Comparison of ENCODE assay signal across 17 cellular contexts in the genomic region with DNA sequence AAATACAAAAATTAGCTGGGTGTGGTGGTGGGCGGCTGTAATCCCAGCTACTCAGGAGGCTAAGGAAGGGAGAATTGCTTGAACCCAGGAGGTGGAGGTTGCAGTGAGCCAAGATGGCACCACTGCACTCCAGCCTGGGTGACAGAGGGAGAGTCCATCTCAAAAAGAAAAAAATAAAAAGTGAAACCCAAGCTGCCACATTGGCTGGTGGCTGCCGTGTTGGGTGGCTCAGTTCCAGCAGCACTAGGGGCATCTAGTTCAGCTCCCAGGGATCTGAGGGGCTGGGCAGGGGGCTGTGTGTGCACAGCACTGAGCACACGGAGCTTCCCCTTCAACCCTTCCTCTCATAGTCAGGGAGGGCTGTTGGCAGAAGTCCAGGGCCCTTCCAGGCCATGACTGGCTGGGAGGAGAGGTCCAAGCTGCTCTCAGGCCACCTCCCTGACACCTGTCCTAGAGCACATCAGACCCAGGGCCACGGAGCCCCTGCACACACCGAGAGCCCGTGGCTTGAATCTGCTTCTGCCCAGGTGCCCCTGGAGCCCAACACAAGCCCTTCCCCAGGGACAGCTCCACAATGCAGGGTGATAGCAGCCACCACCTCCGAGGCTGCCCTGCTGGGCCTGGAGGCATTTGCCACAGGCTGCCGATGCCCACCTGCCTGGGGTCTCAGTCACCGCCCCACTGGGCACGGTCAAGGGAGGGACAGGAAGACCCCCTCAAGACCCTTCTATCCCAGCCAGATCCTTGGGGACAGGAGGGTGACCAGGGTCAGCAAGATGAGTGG. TPM values are rescaled to one million over a fixed set of nuclear protein-coding genes. Genes with fewer than 3 reads are reported as not detected.
DNase-seq lines count a peak whose midpoint lies in the region; ATAC-seq, FAIRE-seq and TF ChIP-seq lines count a peak whose summit lies in the region.
"Had no signal": no experiment of that assay in that cellular context is flagged by ENCODE, and none has a peak within 500 bp of the region (broad histone marks: within the 10 kb centered on the region; RNA-seq: fewer than 3 reads in every experiment).

No MANE protein-coding gene starts in this region.

- H3K4me3 ChIP-seq in IMR-90 (ENCODE audit: insufficient read depth, low read depth, low read length): no peak overlapping the region
- H3K4me3 ChIP-seq in K562: no peak overlapping the region
- H3K4me3 ChIP-seq: A549, GM23248 had no signal

- no peaks in the 10 kb centered on the region for H3K79me2 ChIP-seq in K562 (ENCODE audit: control insufficient read depth, insufficient read depth, low read length)

- TF ChIP-seq POLR2A in IMR-90 (IDR thresholded peaks at IDR 0.05; ENCODE audit: low read depth, low read length): no peak
- TF ChIP-seq POLR2A in K562 (conservative IDR thresholded peaks at IDR 0.05): no peak

- no peak overlapping the region for H3K14ac ChIP-seq in IMR-90 (replicated peaks; ENCODE audit: low read depth, low read length)

- H4K20me1 ChIP-seq in IMR-90 (ENCODE audit: insufficient read depth, low read length): no peaks in the 10 kb centered on the region
- peaks cover 8% of the 10 kb centered on the region for H4K20me1 ChIP-seq in K562 (replicated peaks; ENCODE audit: control insufficient read depth, insufficient read depth, low read length)

- BruUV-seq in IMR-90 (replicated peaks; lab: Mats Ljungman, UMichigan): no TSS peak
- BruUV-seq in K562 (replicated peaks; lab: Mats Ljungman, UMichigan): no TSS peak

- H2BK120ac ChIP-seq in IMR-90 (ENCODE audit: low read depth, low read length): no peak overlapping the region

- TF ChIP-seq CTCF in IMR-90 (conservative IDR thresholded peaks at IDR 0.05; ENCODE audit: low read depth, low read length) (no peak), K562 (IDR thresholded peaks at IDR 0.05 in 2 of 3, conservative IDR thresholded peaks at IDR 0.05 in 1 of 3; ENCODE audit: insufficient read depth in 2 of 3, low read depth in 1 of 3, low read length in 3 of 3) (no peak)

- no peak for FAIRE-seq in K562 (lab: Jason Lieb, UNC)
- FAIRE-seq: A549, G401.6, GM12891, H54 had no signal

- dilution Hi-C loops in IMR-90 (cut with HindIII; ENCODE audit: low sequenced_read_pairs, unreplicated experiment): no loop called here

- H3K4me2 ChIP-seq in IMR-90 (ENCODE audit: low read depth, low read length) (no peak overlapping the region), K562 (ENCODE audit: insufficient read depth, low read length) (no peak overlapping the region)
- H3K4me2 ChIP-seq: A549 had no signal

- no peak overlapping the region for H3K18ac ChIP-seq in IMR-90 (ENCODE audit: low read depth, low read length)

- no peak overlapping the region for H4K5ac ChIP-seq in IMR-90 (ENCODE audit: low read depth, low read length)

- H2BK20ac ChIP-seq in IMR-90 (ENCODE audit: low read depth, low read length): no peak overlapping the region

- H2BK5ac ChIP-seq in IMR-90 (ENCODE audit: low read depth, low read length, poor library complexity, severe bottlenecking): no peak overlapping the region

- no peaks in the 10 kb centered on the region for H3K79me1 ChIP-seq in IMR-90 (ENCODE audit: low read depth in 1 of 2, low read length in 2 of 2)

- in situ Hi-C loops in IMR-90 (cut with MboI; ENCODE audit: low sequenced_read_pairs) (loop anchor here (10.0 kb wide), 1 partner anchor 317 kb away; no protein-coding TSS in a partner anchor), K562 (cut with MboI) (loop anchor here (10.0 kb wide), 1 partner anchor 227 kb away; no protein-coding TSS in a partner anchor)

- no peak overlapping the region for H3K23ac ChIP-seq in IMR-90 (ENCODE audit: low read depth, low read length)

- H3K56ac ChIP-seq in IMR-90 (ENCODE audit: extremely low read depth, insufficient read depth, low read length): no peak overlapping the region

- no peaks in the 10 kb centered on the region for H3K4me1 ChIP-seq in IMR-90 (ENCODE audit: control insufficient read depth, insufficient read depth, low read length)
- H3K4me1 ChIP-seq in K562 (replicated peaks in 1 of 2; ENCODE audit: control insufficient read depth in 2 of 2, insufficient read depth in 2 of 2, low read length in 2 of 2): peaks cover 0 to 18% of the 10 kb centered on the region in 2 experiments; a peak in 2 of 5 replicates
- H3K4me1 ChIP-seq: A549, BE2C, Caco-2 had no signal

- no peak overlapping the region for H4K8ac ChIP-seq in IMR-90 (ENCODE audit: low read depth in 2 of 2, low read length in 2 of 2)

- CTCF ChIA-PET in IMR-90 (lab: Yijun Ruan, JAX): no interaction called here
- CTCF ChIA-PET in K562 (lab: Yijun Ruan, JAX; ENCODE audit: low intra/inter-chr PET ratio): no interaction called here

- no peak overlapping the region for H2AK5ac ChIP-seq in IMR-90 (ENCODE audit: low read depth, low read length)

- peaks cover 5% of the 10 kb centered on the region; the same call in 1 of the 2 replicates for H3K27me3 ChIP-seq in IMR-90 (ENCODE audit: control insufficient read depth, insufficient read depth, low read length)
- H3K27me3 ChIP-seq in K562 (ENCODE audit: control insufficient read depth in 2 of 2, insufficient read depth in 2 of 2, low read length in 2 of 2): peaks cover 7 to 33% of the 10 kb centered on the region in 2 experiments; a peak in 4 of 5 replicates
- H3K27me3 ChIP-seq: BE2C had no signal

- no peak overlapping the region for H3K9ac ChIP-seq in IMR-90 (ENCODE audit: low read depth, low read length)
- peak overlapping the region in 1 of 2 experiments; percentile 1; a peak in 1 of 4 replicates for H3K9ac ChIP-seq in K562 (ENCODE audit: insufficient read depth in 1 of 2, low read depth in 2 of 2, low read length in 2 of 2)
- H3K9ac ChIP-seq: GM23248 had no signal

- H3K9me1 ChIP-seq in IMR-90 (ENCODE audit: insufficient read depth, low read length) (peaks cover 5% of the 10 kb centered on the region), K562 (ENCODE audit: control insufficient read depth, insufficient read depth, low read length) (peaks cover 4% of the 10 kb centered on the region)

- H3K4ac ChIP-seq in IMR-90 (ENCODE audit: low read depth, low read length): no peak overlapping the region

- H3K36me3 ChIP-seq in IMR-90 (ENCODE audit: control insufficient read depth, insufficient read depth, low read length): no peaks in the 10 kb centered on the region
- H3K36me3 ChIP-seq in K562 (ENCODE audit: control insufficient read depth, insufficient read depth, low read length): no peaks in the 10 kb centered on the region
- H3K36me3 ChIP-seq: BE2C had no signal

- POLR2A ChIA-PET in IMR-90 (lab: Charles Lee; ENCODE audit: unreplicated experiment) (no interaction called here), K562 (lab: Yijun Ruan, JAX) (interaction anchor here (1.4 kb wide), 1 partner anchor 242 kb away, joined by 4 read pairs; a partner anchor contains a TSS)

- H3K9me3 ChIP-seq in IMR-90 (ENCODE audit: control insufficient read depth, insufficient read depth, low read length) (no peaks in the 10 kb centered on the region), K562 (replicated peaks; ENCODE audit: control insufficient read depth, insufficient read depth, low read depth, low read length) (no peaks in the 10 kb centered on the region)
- H3K9me3 ChIP-seq: A549, BE2C, Caco-2 had no signal

- H3K27ac ChIP-seq in IMR-90 (ENCODE audit: insufficient read depth, low read length) (no peak overlapping the region), K562 (ENCODE audit: extremely low read depth, low read depth, low read length) (no peak overlapping the region)
- H3K27ac ChIP-seq: A549, C4-2B, GM23248 had no signal

- TF ChIP-seq EP300 in K562 (IDR thresholded peaks at IDR 0.05; ENCODE audit: low read length): no peak

- no peak overlapping the region for H4K91ac ChIP-seq in IMR-90 (ENCODE audit: insufficient read depth, low read depth, low read length)

- 83% methylated on average over 1 of the region's 10 CpGs; no CpG with 5 or more reads in 1 of the 2 experiments for WGBS in IMR-90 (ENCODE audit: extremely low coverage in 2 of 2, insufficient read length in 1 of 2), 2 experiments
- 7% methylated on average over 9 of the region's 10 CpGs for WGBS in K562 (ENCODE audit: insufficient coverage, low coverage, missing lambda C conversion rate)

- ATAC-seq in IMR-90 (ENCODE audit: low read depth): no peak
- no peak for ATAC-seq in K562
- ATAC-seq: A549; CD8-positive, alpha-beta T cell; HCT116 had no signal

- DNase-seq in NCI-H2196 (lab: John Stamatoyannopoulos, UW; ENCODE audit: unreplicated experiment): peak; percentile 14
- DNase-seq in NCI-H2196 treated with DMSO at 0.1 percent for 48 hours (lab: John Stamatoyannopoulos, UW; ENCODE audit: unreplicated experiment): no peak
- DNase-seq in IMR-90: no peak
- DNase-seq in K562 (ENCODE audit: extremely low read depth in 1 of 4, low spot score in 3 of 4): no peak
- no peak for DNase-seq in DMS53 treated with DMSO at 0.1 percent for 48 hours (lab: John Stamatoyannopoulos, UW; ENCODE audit: unreplicated experiment)
- DNase-seq in ureter (ENCODE audit: low spot score): no peak
- DNase-seq: BE2C; Caco-2; CD8-positive, alpha-beta T cell; EL; GM23248 had no signal

- H2AFZ ChIP-seq in IMR-90 (replicated peaks; ENCODE audit: low read length, poor library complexity) (no peak overlapping the region), K562 (ENCODE audit: low read depth, low read length) (no peak overlapping the region)
- H2AFZ ChIP-seq: GM23248 had no signal

- intact Hi-C loops in IMR-90 (cut with micrococcal nuclease) (no loop called here), K562 (cut with micrococcal nuclease) (no loop called here)

- H2BK15ac ChIP-seq in IMR-90 (ENCODE audit: low read depth, low read length): no peak overlapping the region

- H2AK9ac ChIP-seq in IMR-90 (replicated peaks; ENCODE audit: low read depth, low read length, poor library complexity): peak overlapping the region; percentile 28

- TF ChIP-seq RAD21 in IMR-90 (IDR thresholded peaks at IDR 0.05; ENCODE audit: low read length) (no peak), K562 (CRISPR knock-in tag; conservative IDR thresholded peaks at IDR 0.05 in 1 of 2, IDR thresholded peaks at IDR 0.05 in 1 of 2) (no peak)

RNA-seq across cellular contexts. Expression of a gene that starts 47.3 kb away (rescaled TPM):
- total RNA-seq in IMR-90 (2012; rRNA removed) (98.6 and 120 TPM in 2 replicates), K562 (2014; rRNA removed) (82.0 and 96.9 TPM in 2 replicates), K562 (2014; rRNA removed; fragmentation: Illumina TruSeq; extraction: Trizol) (52.0 and 57.7 TPM in 2 replicates), K562 (2015; rRNA removed; fragmentation: Illumina TruSeq; extraction: Trizol) (56.9 and 59.5 TPM in 2 replicates), K562 (2021) (73.2 and 80.6 TPM in 2 replicates), ureter (64.2 TPM)
- polyA plus RNA-seq in IMR-90 (2012; rRNA removed) (110 and 115 TPM in 2 replicates), K562 (2011; rRNA removed) (90.6 and 96.8 TPM in 2 replicates), K562 (2014; fragmentation: Illumina TruSeq; extraction: Trizol) (73.0 and 80.6 TPM in 2 replicates), K562 (2014; fragmentation: Nextera tagmentation; extraction: Ambion mirVana) (1 to 10 TPM; 1.6 to 2.8 TPM), K562 (2014; rRNA removed) (75.1 and 96.5 TPM in 2 replicates)
- 108 and 137 TPM in 2 replicates for polyA plus RNA-seq in IMR-90 (2012; cell fraction: cytosol; rRNA removed)
- polyA plus RNA-seq in IMR-90 (2012; cell fraction: nucleus; rRNA removed; ENCODE audit: low replicate concordance): 79.7 and 108 TPM in 2 replicates
- 52.9 and 122 TPM in 2 replicates for total RNA-seq in K562 (2011; cell fraction: chromatin; rRNA removed; ENCODE audit: low replicate concordance)
- total RNA-seq in K562 (2011; cell fraction: nucleolus; rRNA removed): 80.8 and 98.2 TPM in 2 replicates
- total RNA-seq in K562 (2011; cell fraction: nucleoplasm; rRNA removed): 90.6 and 91.5 TPM in 2 replicates
- 88.6 and 98.5 TPM in 2 replicates for polyA plus RNA-seq in K562 (2011; cell fraction: cytosol; rRNA removed)
- 128 and 156 TPM in 2 replicates for polyA plus RNA-seq in K562 (2011; cell fraction: nucleus; rRNA removed)
- polyA plus RNA-seq in K562 (2012): 75.1 and 76.7 TPM in 2 replicates
- polyA minus RNA-seq in K562 (2011; rRNA and poly(A)+ RNA removed): 46.0 and 54.8 TPM in 2 replicates
- 25.1 and 28.8 TPM in 2 replicates for polyA minus RNA-seq in K562 (2011; cell fraction: cytosol; rRNA and poly(A)+ RNA removed)
- polyA minus RNA-seq in K562 (2011; cell fraction: nucleus; rRNA and poly(A)+ RNA removed): 46.4 and 60.2 TPM in 2 replicates

RNA-seq across cellular contexts. Expression of a gene that starts 58.8 kb away (rescaled TPM):
- total RNA-seq in IMR-90 (2012; rRNA removed): 0.18 and 0.28 TPM in 2 replicates
- 0.07 and 0.14 TPM in 2 replicates for polyA plus RNA-seq in IMR-90 (2012; rRNA removed)
- polyA plus RNA-seq in IMR-90 (2012; cell fraction: cytosol; rRNA removed): 0.36 and 0.54 TPM in 2 replicates
- 0.05 and 0.21 TPM in 2 replicates for polyA plus RNA-seq in IMR-90 (2012; cell fraction: nucleus; rRNA removed; ENCODE audit: low replicate concordance)
- total RNA-seq in K562 (2011; cell fraction: chromatin; rRNA removed; ENCODE audit: low replicate concordance): not detected in 2 replicates
- total RNA-seq in K562 (2011; cell fraction: nucleolus; rRNA removed): not detected in 2 replicates
- total RNA-seq in K562 (2011; cell fraction: nucleoplasm; rRNA removed): not detected in 2 replicates
- 0.14 and 0.16 TPM in 2 replicates for total RNA-seq in K562 (2014; rRNA removed)
- 0.18 TPM in 1 of 2 replicates, not detected in the other for total RNA-seq in K562 (2014; rRNA removed; fragmentation: Illumina TruSeq; extraction: Trizol)
- 0.11 TPM in 1 of 2 replicates, not detected in the other for total RNA-seq in K562 (2015; rRNA removed; fragmentation: Illumina TruSeq; extraction: Trizol)
- total RNA-seq in K562 (2021): 0.11 and 0.22 TPM in 2 replicates
- polyA plus RNA-seq in K562 (2011; rRNA removed): not detected in 2 replicates
- polyA plus RNA-seq in K562 (2011; cell fraction: cytosol; rRNA removed): 0.04 and 0.09 TPM in 2 replicates
- 0.13 TPM in 1 of 2 replicates, not detected in the other for polyA plus RNA-seq in K562 (2011; cell fraction: nucleus; rRNA removed)
- polyA plus RNA-seq in K562 (2012): 0.79 and 1.2 TPM in 2 replicates
- not detected in 2 replicates for polyA plus RNA-seq in K562 (2014; fragmentation: Illumina TruSeq; extraction: Trizol)
- polyA plus RNA-seq in K562 (2014; fragmentation: Nextera tagmentation; extraction: Ambion mirVana): under 1 TPM; 0.25 to 0.55 TPM
- 0.13 and 0.35 TPM in 2 replicates for polyA plus RNA-seq in K562 (2014; rRNA removed)
- polyA minus RNA-seq in K562 (2011; rRNA and poly(A)+ RNA removed): not detected in 2 replicates
- polyA minus RNA-seq in K562 (2011; cell fraction: cytosol; rRNA and poly(A)+ RNA removed): not detected in 2 replicates
- polyA minus RNA-seq in K562 (2011; cell fraction: nucleus; rRNA and poly(A)+ RNA removed): not detected in 2 replicates
- total RNA-seq in ureter: 0.39 TPM
- total RNA-seq: Caco-2 had no signal
